Comparison of ENCODE assay signal across 8 cellular contexts in the genomic region with DNA sequence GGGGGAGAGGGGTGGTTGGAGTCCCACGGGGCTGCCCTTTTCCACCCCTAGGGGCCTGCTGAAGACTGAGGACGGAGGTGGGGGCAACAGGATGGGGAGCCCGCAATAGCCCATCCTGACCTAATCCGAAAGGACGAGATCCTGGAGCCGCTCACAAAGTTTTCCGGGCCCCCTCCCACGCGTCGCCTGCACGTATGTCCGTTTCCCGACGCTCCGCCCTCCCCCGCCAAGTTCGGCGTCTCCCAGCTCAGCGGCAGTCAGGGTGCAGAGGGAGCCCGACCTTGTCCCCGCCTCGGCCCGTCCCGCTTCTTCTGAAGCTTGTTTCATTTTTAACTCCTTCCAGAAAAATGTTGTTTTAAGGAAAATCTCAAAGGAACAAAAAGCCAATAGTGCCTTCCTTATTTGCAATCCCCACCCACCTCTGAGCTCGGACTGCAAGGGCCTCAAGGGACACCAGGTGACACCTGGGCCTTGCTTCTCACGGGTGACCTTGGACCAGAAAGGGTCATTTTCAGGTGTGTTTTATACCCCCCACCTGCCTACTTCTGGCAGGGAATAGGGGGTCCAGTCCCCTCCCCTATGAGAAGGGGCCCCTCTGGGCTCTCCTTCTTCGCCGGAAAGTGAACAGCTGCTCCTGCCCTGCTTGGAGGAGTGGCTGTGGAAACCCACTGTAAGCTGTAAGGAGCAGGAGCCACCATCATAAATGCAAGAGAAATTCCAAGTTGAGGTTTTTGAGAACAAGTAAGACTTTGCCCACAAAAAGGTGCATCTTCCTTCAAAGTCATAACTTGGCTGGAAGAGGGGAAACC. TPM values are rescaled to one million over a fixed set of nuclear protein-coding genes. Genes with fewer than 3 reads are reported as not detected.
DNase-seq lines count a peak whose midpoint lies in the region; ATAC-seq and TF ChIP-seq lines count a peak whose summit lies in the region.

No MANE protein-coding gene starts in this region.

- H3K27me3 ChIP-seq in mesenchymal stem cell (ENCODE audit: control insufficient read depth in 1 of 2, insufficient read depth in 1 of 2, low read length in 2 of 2) (peaks cover 29 to 32% of the 10 kb centered on the region in 2 experiments), upper lobe of right lung (peaks cover 7% of the 10 kb centered on the region)

- peaks cover 2% of the 10 kb centered on the region for H3K79me1 ChIP-seq in mesenchymal stem cell (replicated peaks; ENCODE audit: low read length, poor library complexity, severe bottlenecking)

- peaks cover 19% of the 10 kb centered on the region for H3K27me3 Mint-ChIP-seq in activated naive CD4-positive, alpha-beta T cell treated with anti-CD3 and anti-CD28 coated beads for 36 hours (ENCODE audit: low read depth)

- H3K14ac ChIP-seq in mesenchymal stem cell (ENCODE audit: low read length in 2 of 2), result no peak overlapping the region

- H3K4me3 Mint-ChIP-seq in activated naive CD4-positive, alpha-beta T cell treated with anti-CD3 and anti-CD28 coated beads for 36 hours, result peak overlapping the region; percentile 34

- H3K4me3 ChIP-seq in coronary artery, result peak overlapping the region; percentile 88
- H3K4me3 ChIP-seq in mesenchymal stem cell (ENCODE audit: insufficient read depth in 1 of 2, low read depth in 1 of 2, low read length in 2 of 2), result peak overlapping the region; percentile 56 to 78
- peak overlapping the region; percentile 66 for H3K4me3 ChIP-seq in upper lobe of right lung

- no peak overlapping the region for H2AFZ ChIP-seq in mesenchymal stem cell (ENCODE audit: low read depth, low read length)

- H3K4me2 ChIP-seq in mesenchymal stem cell (ENCODE audit: low read length, poor library complexity, severe bottlenecking), result peak overlapping the region; percentile 97

- H2BK120ac ChIP-seq in mesenchymal stem cell (ENCODE audit: low read depth, low read length), result no peak overlapping the region

- H3K27ac ChIP-seq in coronary artery, result peak overlapping the region; percentile 58 to 94
- no peak overlapping the region for H3K27ac ChIP-seq in mesenchymal stem cell (ENCODE audit: low read length, poor library complexity, severe bottlenecking)
- H3K27ac ChIP-seq in upper lobe of right lung, result peak overlapping the region; percentile 70

- WGBS in mesenchymal stem cell, result 9% methylated on average over 26 of the region's 28 CpGs

- no peak overlapping the region for H3K4ac ChIP-seq in mesenchymal stem cell (ENCODE audit: low read depth in 1 of 2, low read length in 2 of 2)

- no peak overlapping the region for H4K91ac ChIP-seq in mesenchymal stem cell (ENCODE audit: low read length)

- H2BK5ac ChIP-seq in mesenchymal stem cell (ENCODE audit: low read depth, low read length, poor library complexity, severe bottlenecking), result no peak overlapping the region

- peak overlapping the region in 1 of 2 experiments; percentile 19 for H2BK12ac ChIP-seq in mesenchymal stem cell (ENCODE audit: low read length in 2 of 2)

- H3K18ac ChIP-seq in mesenchymal stem cell (ENCODE audit: low read depth in 1 of 2, low read length in 2 of 2), result peak overlapping the region; percentile 41 to 55

- intact Hi-C loops in activated naive CD4-positive, alpha-beta T cell treated with anti-CD3 and anti-CD28 coated beads for 36 hours (cut with micrococcal nuclease), result loop anchor here (5.0 kb wide), 3 partner anchors 163 to 417 kb away; a partner anchor contains a TSS
- intact Hi-C loops in upper lobe of right lung (cut with DNase I), result no loop called here

- peak overlapping the region; percentile 59 for H3K9ac ChIP-seq in mesenchymal stem cell (ENCODE audit: low read length)

- H3K36me3 Mint-ChIP-seq in activated naive CD4-positive, alpha-beta T cell treated with anti-CD3 and anti-CD28 coated beads for 36 hours (ENCODE audit: low read depth), result no peaks in the 10 kb centered on the region

- peak overlapping the region; percentile 57 for H4K8ac ChIP-seq in mesenchymal stem cell (ENCODE audit: low read length)

- CTCF ChIA-PET in activated naive CD4-positive, alpha-beta T cell treated with anti-CD3 and anti-CD28 coated beads for 36 hours (lab: Charles Lee), result interaction anchor here (2.6 kb wide), 1 partner anchor 14 kb away, joined by 14 read pairs; no protein-coding TSS in a partner anchor

- TF ChIP-seq CTCF in coronary artery (IDR thresholded peaks at IDR 0.05) (no peak), upper lobe of right lung (IDR thresholded peaks at IDR 0.05) (no peak)

- peak overlapping the region; percentile 63 for H2BK15ac ChIP-seq in mesenchymal stem cell (ENCODE audit: low read depth, poor library complexity, severe bottlenecking)

- H3K23ac ChIP-seq in mesenchymal stem cell (ENCODE audit: low read length in 2 of 2), result no peak overlapping the region

- H3K4me1 ChIP-seq in mesenchymal stem cell (ENCODE audit: control insufficient read depth, insufficient read depth, low read depth, low read length), result peaks cover 24% of the 10 kb centered on the region
- peaks cover 17% of the 10 kb centered on the region for H3K4me1 ChIP-seq in upper lobe of right lung

- peaks cover 10% of the 10 kb centered on the region for H3K4me1 Mint-ChIP-seq in activated naive CD4-positive, alpha-beta T cell treated with anti-CD3 and anti-CD28 coated beads for 36 hours (ENCODE audit: low read depth)

- H3K36me3 ChIP-seq in mesenchymal stem cell (ENCODE audit: control insufficient read depth in 1 of 2, insufficient read depth in 2 of 2, low read depth in 1 of 2, low read length in 2 of 2) (no peaks in the 10 kb centered on the region), upper lobe of right lung (no peaks in the 10 kb centered on the region)

- H3K27ac Mint-ChIP-seq in activated naive CD4-positive, alpha-beta T cell treated with anti-CD3 and anti-CD28 coated beads for 36 hours, result no peak overlapping the region

- no peak overlapping the region for H2AK5ac ChIP-seq in mesenchymal stem cell (ENCODE audit: low read length, severe bottlenecking)

- ATAC-seq in upper lobe of right lung (peak; percentile 1), HG02798 (IDR thresholded peaks at IDR 0.05; ENCODE audit: poor library complexity, unreplicated experiment) (no peak)

- H3K9me3 ChIP-seq in mesenchymal stem cell (ENCODE audit: control insufficient read depth, low read length), result no peaks in the 10 kb centered on the region
- no peaks in the 10 kb centered on the region for H3K9me3 ChIP-seq in upper lobe of right lung

- peak; percentile 12 for DNase-seq in activated naive CD4-positive, alpha-beta T cell treated with anti-CD3 and anti-CD28 coated beads for 36 hours
- DNase-seq in activated naive CD4-positive, alpha-beta T cell treated with Interleukin-2 at 50 U/mL for 16 hours, result no peak
- DNase-seq in coronary artery (ENCODE audit: low spot score) (peak; percentile 83), mesenchymal stem cell (peak; percentile 30), upper lobe of right lung (peak; percentile 73), glomerular visceral epithelial cell (ENCODE audit: extremely low spot score) (no peak), NCI-H2081 (lab: John Stamatoyannopoulos, UW) (no peak)

- H3K9me3 Mint-ChIP-seq in activated naive CD4-positive, alpha-beta T cell treated with anti-CD3 and anti-CD28 coated beads for 36 hours, result no peaks in the 10 kb centered on the region

RNA-seq across cellular contexts. Expression of a gene that starts 3.4 kb away (rescaled TPM):
- under 1 TPM in 1 of 2 experiments, not detected in 1; 0.05 TPM for total RNA-seq in activated naive CD4-positive, alpha-beta T cell treated with anti-CD3 and anti-CD28 coated beads for 36 hours
- polyA plus RNA-seq in mesenchymal stem cell (2013, experiment 1 of 2), result 1.4 TPM
- polyA plus RNA-seq in mesenchymal stem cell (2013, experiment 2 of 2), result 1.6 TPM
- 11.9 TPM for total RNA-seq in upper lobe of right lung

Comparison
In these comparisons a context has a peak if more than half of its experiments do, and no peak if none do; other contexts are left out.
1. DNase-seq: peak in activated naive CD4-positive, alpha-beta T cell treated with anti-CD3 and anti-CD28 coated beads for 36 hours (single experiment), coronary artery (single experiment), mesenchymal stem cell (single experiment) and upper lobe of right lung (single experiment); none in activated naive CD4-positive, alpha-beta T cell treated with Interleukin-2 at 50 U/mL for 16 hours (single experiment), glomerular visceral epithelial cell (single experiment) and NCI-H2081 (0 of 2).
2. RNA of a gene that starts 3.4 kb away (total RNA-seq): 11.9 TPM in upper lobe of right lung (single experiment); 0.05 TPM in activated naive CD4-positive, alpha-beta T cell treated with anti-CD3 and anti-CD28 coated beads for 36 hours; every median in the first group is over 10 times any median in the second.
3. Peak in every context shown above with its lines, with median percentiles within 50 percentile points of each other: H3K4me3 ChIP-seq.